Comparison of ENCODE assay signal across 9 cellular contexts in genomic region chr9:121271368-121272351, GRCh38. TPM values are rescaled to one million over a fixed set of nuclear protein-coding genes. Genes with fewer than 3 reads are reported as not detected.
DNase-seq lines count a peak whose midpoint lies in the region; ATAC-seq, FAIRE-seq and TF ChIP-seq lines count a peak whose summit lies in the region.
"Had no signal": no experiment of that assay in that cellular context is flagged by ENCODE, and none has a peak within 500 bp of the region (broad histone marks: within the 10 kb centered on the region; RNA-seq: fewer than 3 reads in every experiment).

No MANE protein-coding gene starts in this region.

- H3K9me3 Mint-ChIP-seq in CD14-positive monocyte = no peaks in the 10 kb centered on the region

- peaks cover 6 to 8% of the 10 kb centered on the region in 2 donors for H3K36me3 Mint-ChIP-seq in CD14-positive monocyte

- FAIRE-seq in frontal cortex (lab: Jason Lieb, UNC) = no peak

- H3K4me3 ChIP-seq in SJCRH30 = peak overlapping the region; percentile 15

- ATAC-seq in HG03135 (IDR thresholded peaks at IDR 0.05; ENCODE audit: unreplicated experiment) (no peak), GM21390 (IDR thresholded peaks at IDR 0.05; ENCODE audit: unreplicated experiment) (no peak)

- TF ChIP-seq CTCF in CD14-positive monocyte (IDR thresholded peaks at IDR 0.05) = no peak

- peaks cover 67% of the 10 kb centered on the region for H3K4me1 Mint-ChIP-seq in CD14-positive monocyte

- H3K4me1 ChIP-seq in SJCRH30 = peaks cover 19% of the 10 kb centered on the region

- no peaks in the 10 kb centered on the region for H3K27me3 Mint-ChIP-seq in CD14-positive monocyte (ENCODE audit: low read depth in 3 of 3)

- peak overlapping the region; percentile 19; the same call in 1 of the 2 replicates for H3K27ac ChIP-seq in SJCRH30

- no peaks in the 10 kb centered on the region for H3K36me3 ChIP-seq in SJCRH30

- peak overlapping the region; percentile 66 to 78 for H3K4me3 Mint-ChIP-seq in CD14-positive monocyte

- intact Hi-C loops in CD14-positive monocyte (cut with micrococcal nuclease) = loop anchor here (5.0 kb wide), 2 partner anchors 34 to 59 kb away; no protein-coding TSS in a partner anchor

- peak overlapping the region; percentile 79 to 94 (median 89) for H3K27ac Mint-ChIP-seq in CD14-positive monocyte

- DNase-seq in CD14-positive monocyte (ENCODE audit: low spot score) (peak; percentile 76), SJCRH30 (peak; percentile 83 to 90), foreskin melanocyte (peak; percentile 78), pons (ENCODE audit: low spot score) (peak; percentile 82), DMS53 (lab: John Stamatoyannopoulos, UW) (no peak), frontal cortex (ENCODE audit: low spot score in 2 of 2) (no peak)
- DNase-seq: stimulated activated CD4-positive, alpha-beta T cell treated with anti-CD3 and anti-CD28 coated beads, Interleukin-2, amount 100 ng/mL, for 24 hours had no signal

- H3K9me3 ChIP-seq in SJCRH30 (replicated peaks) = no peaks in the 10 kb centered on the region

- H3K27me3 ChIP-seq in SJCRH30 = no peaks in the 10 kb centered on the region

RNA-seq across cellular contexts. Expression of gene GSN, which starts 3.7 kb away (rescaled TPM):
- polyA plus RNA-seq in CD14-positive monocyte = 100 to 1,000 TPM in 1 of 2 donors, 10 to 100 TPM in 1; 95.8 to 187 TPM
- 43.4 and 44.1 TPM in 2 replicates for total RNA-seq in SJCRH30 (2014; rRNA removed; shearing (Covaris generic))
- total RNA-seq in frontal cortex = 24.5 TPM

Comparison
In these comparisons a context has a peak if more than half of its experiments do, and no peak if none do; other contexts are left out.
1. DNase-seq: peak in CD14-positive monocyte (single experiment), SJCRH30 (2 of 2), foreskin melanocyte (single experiment) and pons (single experiment); none in DMS53 (single experiment) and frontal cortex (0 of 2).